In the genomic region with DNA sequence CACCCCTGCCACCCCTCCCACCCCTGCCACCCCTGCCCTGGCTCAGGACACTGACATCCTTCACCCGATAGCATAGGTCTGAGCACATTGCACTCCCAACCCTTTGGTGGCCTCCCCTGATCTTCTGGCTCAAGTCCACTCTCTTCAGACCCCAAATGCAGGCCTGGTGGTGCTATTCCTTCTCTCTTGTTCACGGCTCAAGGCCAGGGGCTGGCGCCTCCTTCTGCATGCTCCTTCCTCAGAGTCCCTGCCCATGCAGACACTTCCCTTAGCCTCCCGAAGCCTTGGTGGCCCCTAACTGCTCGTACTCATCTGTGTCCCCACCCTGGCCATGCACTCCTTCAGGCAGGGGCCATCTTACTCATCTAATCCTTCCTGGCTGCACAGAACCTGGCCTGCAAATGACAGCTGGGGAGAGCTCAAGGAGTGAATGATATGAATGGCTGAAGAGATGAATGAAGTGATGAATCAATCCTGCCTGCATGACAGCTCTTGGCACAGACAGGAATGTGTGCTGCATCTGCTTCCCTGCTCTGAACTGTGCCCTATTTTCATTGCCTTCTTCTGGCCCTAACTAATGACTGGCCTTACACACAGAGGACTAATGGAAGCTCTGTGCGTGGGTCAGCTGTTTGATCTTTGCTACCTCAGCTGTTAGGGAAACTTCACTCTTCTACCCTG, we compare ENCODE assay signal across 15 cellular contexts.
DNase-seq lines count a peak whose midpoint lies in the region; ATAC-seq, FAIRE-seq and TF ChIP-seq lines count a peak whose summit lies in the region.
"Had no signal": no experiment of that assay in that cellular context is flagged by ENCODE, and none has a peak within 500 bp of the region (broad histone marks: within the 10 kb centered on the region; RNA-seq: fewer than 3 reads in every experiment).

No MANE protein-coding gene starts in this region.

- intact Hi-C loops in pancreas (cut with DNase I): no loop called here

- peaks cover 14 to 22% (median 17%) of the 10 kb centered on the region in 3 donors for H3K4me1 ChIP-seq in pancreas

- peaks cover 12% of the 10 kb centered on the region for H3K36me3 Mint-ChIP-seq in nephron (ENCODE audit: low read depth)

- H3K36me3 ChIP-seq in pancreas: no peaks in the 10 kb centered on the region
- H3K36me3 ChIP-seq: prostate gland, thoracic aorta had no signal

- H3K4me3 ChIP-seq in pancreas: no peak overlapping the region
- H3K4me3 ChIP-seq: prostate gland, thoracic aorta had no signal

- peaks cover 55% of the 10 kb centered on the region for H3K4me1 Mint-ChIP-seq in nephron

- ATAC-seq in pancreas: no peak
- no peak for ATAC-seq in HG03457 (IDR thresholded peaks at IDR 0.05; ENCODE audit: unreplicated experiment)
- ATAC-seq: activated T-cell treated with anti-CD3 and anti-CD28 coated beads, Interleukin-2, amount 50 U/mL, for 4 hours had no signal

- no peaks in the 10 kb centered on the region for H3K9me3 ChIP-seq in pancreas
- H3K9me3 ChIP-seq: prostate gland, thoracic aorta had no signal

- H3K4me3 Mint-ChIP-seq in nephron: no peak overlapping the region
- H3K4me3 Mint-ChIP-seq: activated T-cell treated with anti-CD3 and anti-CD28 coated beads, Interleukin-2, amount 50 U/mL, for 4 hours had no signal

- peaks cover 63% of the 10 kb centered on the region for H3K27me3 Mint-ChIP-seq in nephron (ENCODE audit: low read depth)

- 88 to 95% methylated on average over 6 of the region's 6 CpGs for WGBS in pancreas, 2 donors

- no peaks in the 10 kb centered on the region for H3K27me3 ChIP-seq in pancreas

- H3K9me3 Mint-ChIP-seq in nephron: peaks cover 35% of the 10 kb centered on the region
- H3K9me3 Mint-ChIP-seq: activated T-cell treated with anti-CD3 and anti-CD28 coated beads, Interleukin-2, amount 50 U/mL, for 4 hours had no signal

- TF ChIP-seq CTCF in C4-2B (conservative IDR thresholded peaks at IDR 0.05): no peak
- no peak for TF ChIP-seq CTCF in nephron (IDR thresholded peaks at IDR 0.05; ENCODE audit: unreplicated experiment in 3 of 3)
- TF ChIP-seq CTCF in pancreas (IDR thresholded peaks at IDR 0.05): no peak

- no peak for FAIRE-seq in pancreas (lab: Jason Lieb, UNC)
- FAIRE-seq: D721Med had no signal

- peak overlapping the region in 2 of 3 experiments; percentile 13 to 33 for H3K27ac Mint-ChIP-seq in nephron

- H3K27ac ChIP-seq in C4-2B (peak overlapping the region; percentile 12; the same call in 1 of the 2 replicates), pancreas (no peak overlapping the region)

- peak; percentile 90 for DNase-seq in NCI-H446 treated with DMSO at 0.1 percent for 48 hours (lab: John Stamatoyannopoulos, UW)
- peak; percentile 49 for DNase-seq in dermis blood vessel endothelial cell
- no peak for DNase-seq in activated T-cell treated with anti-CD3 and anti-CD28 coated beads, Interleukin-2, amount 50 U/mL, for 1 hour
- DNase-seq in pancreas: no peak
- DNase-seq in SHP77 treated with DMSO at 0.1 percent for 48 hours (lab: John Stamatoyannopoulos, UW): no peak
- DNase-seq: activated T-cell treated with anti-CD3 and anti-CD28 coated beads, Interleukin-2, amount 50 U/mL, for 4 hours; MM.1S; NCI-H2081; NCI-H82 had no signal

Comparison
In these comparisons a context has a peak if more than half of its experiments do, and no peak if none do; other contexts are left out.
1. DNase-seq: peak in NCI-H446 treated with DMSO at 0.1 percent for 48 hours (single experiment) and dermis blood vessel endothelial cell (single experiment); none in activated T-cell treated with anti-CD3 and anti-CD28 coated beads, Interleukin-2, amount 50 U/mL, for 1 hour (single experiment), pancreas (0 of 6) and SHP77 treated with DMSO at 0.1 percent for 48 hours (single experiment).